Comparison of ENCODE assay signal across 12 cellular contexts in the genomic region with DNA sequence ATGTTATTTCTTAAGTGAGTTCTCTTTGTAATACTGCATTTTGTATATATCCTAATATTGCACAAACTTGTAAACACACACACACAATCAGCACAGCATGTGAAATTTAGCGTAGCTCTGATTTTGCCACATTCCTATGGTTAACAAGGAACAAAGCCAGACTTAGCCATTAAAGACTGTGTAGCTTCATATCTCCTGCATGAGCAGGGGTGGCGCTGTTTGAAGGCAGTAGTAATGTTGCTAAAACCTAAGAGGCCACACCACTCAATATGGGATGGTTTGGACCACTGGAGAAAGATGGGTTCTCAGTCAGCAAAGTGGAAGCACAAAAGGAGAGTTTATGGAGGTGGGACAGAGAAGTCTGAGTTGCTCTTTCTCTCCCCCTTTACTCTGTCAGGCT.
DNase-seq lines count a peak whose midpoint lies in the region; ATAC-seq, FAIRE-seq and TF ChIP-seq lines count a peak whose summit lies in the region.
"Had no signal": no experiment of that assay in that cellular context is flagged by ENCODE, and none has a peak within 500 bp of the region (broad histone marks: within the 10 kb centered on the region; RNA-seq: fewer than 3 reads in every experiment).

No MANE protein-coding gene starts in this region.

- FAIRE-seq in K562 (lab: Jason Lieb, UNC) (no peak), small intestine (lab: Jason Lieb, UNC) (no peak)

- H3K4me1 ChIP-seq in KMS-11 (ENCODE audit: low read depth, poor library complexity, severe bottlenecking) (no peaks in the 10 kb centered on the region), K562 (replicated peaks in 1 of 2; ENCODE audit: control insufficient read depth in 2 of 2, insufficient read depth in 2 of 2, low read length in 2 of 2) (no peaks in the 10 kb centered on the region), small intestine (ENCODE audit: control insufficient read depth in 2 of 2, insufficient read depth in 1 of 2, low read depth in 1 of 2, low read length in 1 of 2) (no peaks in the 10 kb centered on the region)

- no peaks in the 10 kb centered on the region for H3K79me2 ChIP-seq in KMS-11 (ENCODE audit: insufficient read depth, low read depth)
- no peaks in the 10 kb centered on the region for H3K79me2 ChIP-seq in K562 (ENCODE audit: control insufficient read depth, insufficient read depth, low read length)

- in situ Hi-C loops in K562 (cut with MboI) = no loop called here

- H3K27me3 ChIP-seq in KMS-11 (ENCODE audit: insufficient read depth, low read depth) = no peaks in the 10 kb centered on the region
- no peaks in the 10 kb centered on the region for H3K27me3 ChIP-seq in K562 (ENCODE audit: control insufficient read depth in 2 of 2, insufficient read depth in 2 of 2, low read length in 2 of 2)
- no peaks in the 10 kb centered on the region for H3K27me3 ChIP-seq in small intestine (ENCODE audit: control insufficient read depth in 2 of 2, insufficient read depth in 2 of 2, low read length in 2 of 2)

- CTCF ChIA-PET in K562 (lab: Yijun Ruan, JAX; ENCODE audit: low intra/inter-chr PET ratio) = no interaction called here

- no peak overlapping the region for H2AFZ ChIP-seq in KMS-11 (ENCODE audit: low read depth)
- H2AFZ ChIP-seq in K562 (ENCODE audit: low read depth, low read length) = no peak overlapping the region

- TF ChIP-seq RAD21 in K562 (CRISPR knock-in tag; conservative IDR thresholded peaks at IDR 0.05 in 1 of 2, IDR thresholded peaks at IDR 0.05 in 1 of 2) = 0 out of 4 replicates have a peak, but pooled peaks of 1 of the 2 experiments have one; percentile 22

- H4K20me1 ChIP-seq in KMS-11 (ENCODE audit: insufficient read depth) (no peaks in the 10 kb centered on the region), K562 (replicated peaks; ENCODE audit: control insufficient read depth, insufficient read depth, low read length) (no peaks in the 10 kb centered on the region)

- TF ChIP-seq POLR2A in K562 (conservative IDR thresholded peaks at IDR 0.05) = no peak

- BruUV-seq in K562 (replicated peaks; lab: Mats Ljungman, UMichigan) = no TSS peak

- H3K4me2 ChIP-seq in KMS-11 (no peak overlapping the region), K562 (ENCODE audit: insufficient read depth, low read length) (no peak overlapping the region)

- H3K27ac ChIP-seq in KMS-11 = no peak overlapping the region
- H3K27ac ChIP-seq in K562 (ENCODE audit: extremely low read depth, low read depth, low read length) = no peak overlapping the region
- no peak overlapping the region for H3K27ac ChIP-seq in small intestine (ENCODE audit: low read depth in 1 of 2, low read length in 1 of 2)
- no peak overlapping the region for H3K27ac ChIP-seq in coronary artery

- peak; percentile 69; the same call in 2 of the 3 replicates for ATAC-seq in K562
- no peak for ATAC-seq in activated naive CD4-positive, alpha-beta T cell treated with anti-CD3 and anti-CD28 coated beads, Interleukin-2, amount 50 U/mL, for 72 hours
- ATAC-seq: stimulated activated memory B cell treated with anti-CD40 and anti-IgM and Interleukin-4, amounts not matched to agents 10 μg/mL and 1 μg/mL and 100 μg/mL, for 72 hours had no signal

- no peak overlapping the region for H3K9ac ChIP-seq in KMS-11
- no peak overlapping the region for H3K9ac ChIP-seq in K562 (ENCODE audit: insufficient read depth in 1 of 2, low read depth in 2 of 2, low read length in 2 of 2)

- H3K9me3 ChIP-seq in K562 (replicated peaks; ENCODE audit: control insufficient read depth, insufficient read depth, low read depth, low read length) (no peaks in the 10 kb centered on the region), small intestine (ENCODE audit: control insufficient read depth, low read depth) (no peaks in the 10 kb centered on the region)

- H3K36me3 ChIP-seq in KMS-11 (ENCODE audit: insufficient read depth) = no peaks in the 10 kb centered on the region
- no peaks in the 10 kb centered on the region for H3K36me3 ChIP-seq in K562 (ENCODE audit: control insufficient read depth, insufficient read depth, low read length)
- no peaks in the 10 kb centered on the region for H3K36me3 ChIP-seq in small intestine (ENCODE audit: control insufficient read depth in 2 of 2, insufficient read depth in 2 of 2, low read length in 2 of 2)

- H3K9me1 ChIP-seq in K562 (ENCODE audit: control insufficient read depth, insufficient read depth, low read length) = no peaks in the 10 kb centered on the region

- intact Hi-C loops in K562 (cut with micrococcal nuclease) = no loop called here

- H3K9me3 Mint-ChIP-seq in activated naive CD4-positive, alpha-beta T cell treated with anti-CD3 and anti-CD28 coated beads, Interleukin-2, amount 50 U/mL, for 72 hours = no peaks in the 10 kb centered on the region
- H3K9me3 Mint-ChIP-seq: stimulated activated memory B cell treated with anti-CD40 and anti-IgM and Interleukin-4, amounts not matched to agents 10 μg/mL and 1 μg/mL and 100 μg/mL, for 72 hours had no signal

- no peaks in the 10 kb centered on the region for H3K36me3 Mint-ChIP-seq in activated naive CD4-positive, alpha-beta T cell treated with anti-CD3 and anti-CD28 coated beads, Interleukin-2, amount 50 U/mL, for 72 hours
- H3K36me3 Mint-ChIP-seq: CD14-positive monocyte; naive B cell; stimulated activated memory B cell treated with anti-CD40 and anti-IgM and Interleukin-4, amounts not matched to agents 10 μg/mL and 1 μg/mL and 100 μg/mL, for 72 hours had no signal

- WGBS in K562 (ENCODE audit: insufficient coverage, low coverage, missing lambda C conversion rate) = 8% methylated on average over 2 of the region's 2 CpGs
- 68 to 74% (median 69%) methylated on average over 2 of the region's 2 CpGs for WGBS in small intestine, 3 donors

- H3K4me3 ChIP-seq in KMS-11 (IDR thresholded peaks at IDR 0.05; ENCODE audit: insufficient read depth, low read depth, low read length) (no peak overlapping the region), K562 (no peak overlapping the region), retinal pigment epithelial cell (ENCODE audit: low read length) (no peak overlapping the region), small intestine (ENCODE audit: low read depth in 1 of 2, low read length in 2 of 2) (no peak overlapping the region), coronary artery (no peak overlapping the region)

- TF ChIP-seq CTCF in KMS-11 (conservative IDR thresholded peaks at IDR 0.05; ENCODE audit: low read depth, low read length) (peak; percentile 29; the same call in 1 of the 2 replicates), K562 (IDR thresholded peaks at IDR 0.05 in 2 of 3, conservative IDR thresholded peaks at IDR 0.05 in 1 of 3; ENCODE audit: insufficient read depth in 2 of 3, low read depth in 1 of 3, low read length in 3 of 3) (peak in 1 of 3 experiments; percentile 21; a peak in 3 of 6 replicates), retinal pigment epithelial cell (conservative IDR thresholded peaks at IDR 0.05; ENCODE audit: low read depth, low read length) (peak; percentile 62), coronary artery (IDR thresholded peaks at IDR 0.05) (no peak)

- no peak for TF ChIP-seq EP300 in K562 (IDR thresholded peaks at IDR 0.05; ENCODE audit: low read length)

- POLR2A ChIA-PET in K562 (lab: Yijun Ruan, JAX) = no interaction called here

- H3K27ac Mint-ChIP-seq in activated naive CD4-positive, alpha-beta T cell treated with anti-CD3 and anti-CD28 coated beads, Interleukin-2, amount 50 U/mL, for 72 hours = no peak overlapping the region
- H3K27ac Mint-ChIP-seq: CD14-positive monocyte; naive B cell; stimulated activated memory B cell treated with anti-CD40 and anti-IgM and Interleukin-4, amounts not matched to agents 10 μg/mL and 1 μg/mL and 100 μg/mL, for 72 hours had no signal

- DNase-seq in NCI-H82 (lab: John Stamatoyannopoulos, UW) (peak; percentile 61), NCI-H82 treated with DMSO at 0.1 percent for 48 hours (lab: John Stamatoyannopoulos, UW; ENCODE audit: unreplicated experiment) (no peak), K562 (ENCODE audit: extremely low read depth in 1 of 4, low spot score in 3 of 4) (peak in 2 of 4 experiments; percentile 10 to 11), retinal pigment epithelial cell (ENCODE audit: low read depth) (no peak), small intestine (no peak), coronary artery (ENCODE audit: low spot score) (no peak)
- no peak for DNase-seq in activated naive CD4-positive, alpha-beta T cell treated with anti-CD3 and anti-CD28 coated beads, Interleukin-2, amount 50 U/mL, for 72 hours (ENCODE audit: low spot score in 2 of 2)
- DNase-seq: central memory CD4-positive, alpha-beta T cell; naive B cell had no signal

TF ChIP-seq in K562, 482 proteins besides CTCF, POLR2A, EP300 and RAD21 (continues in another document):
- no peak for TF ChIP-seq MLX (CRISPR knock-in tag; conservative IDR thresholded peaks at IDR 0.05)
- TF ChIP-seq THRA (IDR thresholded peaks at IDR 0.05) = no peak
- TF ChIP-seq FUS (optimal IDR thresholded peaks at IDR 0.05; ENCODE audit: low read depth, low read length) = no peak
- TF ChIP-seq RBM25 (IDR thresholded peaks at IDR 0.05; ENCODE audit: low read depth, low read length, severe bottlenecking) = no peak
- no peak for TF ChIP-seq U2AF1 (optimal IDR thresholded peaks at IDR 0.05; ENCODE audit: low read depth, low read length)
- no peak for TF ChIP-seq ZNF444 (CRISPR knock-in tag; IDR thresholded peaks at IDR 0.05)
- no peak for TF ChIP-seq NCOR1 (IDR thresholded peaks at IDR 0.05)
